In genomic region chr3:9401986-9402385, GRCh38 we compare ENCODE assay signal across 9 cellular contexts. TPM values are rescaled to one million over a fixed set of nuclear protein-coding genes. Genes with fewer than 3 reads are reported as not detected.
DNase-seq lines count a peak whose midpoint lies in the region; ATAC-seq and TF ChIP-seq lines count a peak whose summit lies in the region.
"Had no signal": no experiment of that assay in that cellular context is flagged by ENCODE, and none has a peak within 500 bp of the region (broad histone marks: within the 10 kb centered on the region; RNA-seq: fewer than 3 reads in every experiment).

No MANE protein-coding gene starts in this region.

- peak overlapping the region; percentile 14 for H3K4me3 Mint-ChIP-seq in stimulated activated naive CD8-positive, alpha-beta T cell treated with anti-CD3 and anti-CD28 coated beads, Interleukin-15, Interleukin-2, amounts not matched to agents 100 ng/mL and 50 ng/mL, for 24 hours
- peak overlapping the region; percentile 86 to 99 (median 95) for H3K4me3 Mint-ChIP-seq in brain
- H3K4me3 Mint-ChIP-seq in mesothelial cell of epicardium = peak overlapping the region; percentile 16

- TF ChIP-seq CTCF in brain (conservative IDR thresholded peaks at IDR 0.05) = no peak
- TF ChIP-seq CTCF in mesothelial cell of epicardium (IDR thresholded peaks at IDR 0.05; ENCODE audit: unreplicated experiment) = no peak

- peaks cover 84% of the 10 kb centered on the region for H3K4me1 Mint-ChIP-seq in stimulated activated naive CD8-positive, alpha-beta T cell treated with anti-CD3 and anti-CD28 coated beads, Interleukin-15, Interleukin-2, amounts not matched to agents 100 ng/mL and 50 ng/mL, for 24 hours (ENCODE audit: low read depth)
- H3K4me1 Mint-ChIP-seq in brain = peaks cover 76% of the 10 kb centered on the region
- H3K4me1 Mint-ChIP-seq in mesothelial cell of epicardium = peaks cover 60% of the 10 kb centered on the region

- H3K27me3 Mint-ChIP-seq in stimulated activated naive CD8-positive, alpha-beta T cell treated with anti-CD3 and anti-CD28 coated beads, Interleukin-15, Interleukin-2, amounts not matched to agents 100 ng/mL and 50 ng/mL, for 24 hours = no peaks in the 10 kb centered on the region
- peaks cover 7% of the 10 kb centered on the region for H3K27me3 Mint-ChIP-seq in brain
- H3K27me3 Mint-ChIP-seq in mesothelial cell of epicardium (ENCODE audit: low read depth) = no peaks in the 10 kb centered on the region

- no peaks in the 10 kb centered on the region for H3K9me3 Mint-ChIP-seq in stimulated activated naive CD8-positive, alpha-beta T cell treated with anti-CD3 and anti-CD28 coated beads, Interleukin-15, Interleukin-2, amounts not matched to agents 100 ng/mL and 50 ng/mL, for 24 hours
- H3K9me3 Mint-ChIP-seq in brain (peaks cover 0 to 2% (median 0%) of the 10 kb centered on the region in 5 experiments), mesothelial cell of epicardium (no peaks in the 10 kb centered on the region)

- no peak for DNase-seq in stimulated activated naive CD8-positive, alpha-beta T cell treated with anti-CD3 and anti-CD28 coated beads, Interleukin-15, Interleukin-2, amounts not matched to agents 100 U/mL and 50 U/mL, for 24 hours
- DNase-seq in mesothelial cell of epicardium (ENCODE audit: low spot score in 2 of 2, unreplicated experiment in 2 of 2) (no peak), NCI-H128 (lab: John Stamatoyannopoulos, UW; ENCODE audit: unreplicated experiment) (no peak), mucosa of gallbladder (ENCODE audit: low spot score) (no peak)

- H3K27ac Mint-ChIP-seq in stimulated activated naive CD8-positive, alpha-beta T cell treated with anti-CD3 and anti-CD28 coated beads, Interleukin-15, Interleukin-2, amounts not matched to agents 100 ng/mL and 50 ng/mL, for 24 hours = no peak overlapping the region
- H3K27ac Mint-ChIP-seq in brain (peak overlapping the region; percentile 92 to 99 (median 95)), mesothelial cell of epicardium (peak overlapping the region; percentile 75)

- ATAC-seq in stimulated activated naive CD8-positive, alpha-beta T cell treated with anti-CD3 and anti-CD28 coated beads, Interleukin-15, Interleukin-2, amounts not matched to agents 100 U/mL and 50 U/mL, for 24 hours = no peak
- ATAC-seq in GM19463 (IDR thresholded peaks at IDR 0.05; ENCODE audit: unreplicated experiment) (no peak), HG03108 (IDR thresholded peaks at IDR 0.05; ENCODE audit: unreplicated experiment) (no peak)
- ATAC-seq: sciatic nerve had no signal

- H3K36me3 Mint-ChIP-seq in stimulated activated naive CD8-positive, alpha-beta T cell treated with anti-CD3 and anti-CD28 coated beads, Interleukin-15, Interleukin-2, amounts not matched to agents 100 ng/mL and 50 ng/mL, for 24 hours (ENCODE audit: low read depth) = peaks cover 28% of the 10 kb centered on the region
- H3K36me3 Mint-ChIP-seq in brain (peaks cover 16% of the 10 kb centered on the region), mesothelial cell of epicardium (no peaks in the 10 kb centered on the region)

RNA-seq across cellular contexts. Expression of gene SETD5, which starts 4.6 kb away (rescaled TPM):
- 32.7 TPM for polyA plus RNA-seq in brain (ENCODE audit: insufficient read depth, low read depth, low replicate concordance)
- total RNA-seq in mesothelial cell of epicardium (247 to 256 TPM (median 254 TPM) in 3 replicates), mucosa of gallbladder (94.3 TPM)

RNA-seq across cellular contexts. Expression of gene THUMPD3, which starts 39.1 kb away (rescaled TPM):
- 20.6 TPM for polyA plus RNA-seq in brain (ENCODE audit: insufficient read depth, low read depth, low replicate concordance)
- total RNA-seq in mesothelial cell of epicardium = 62.1 to 72.7 TPM (median 63.2 TPM) in 3 replicates
- 43.4 TPM for total RNA-seq in mucosa of gallbladder

Comparison
In these comparisons a context has a peak if more than half of its experiments do, and no peak if none do; other contexts are left out.
1. H3K4me3 Mint-ChIP-seq: peak in every context shown above with its lines; median percentile 95 in brain; 16 in mesothelial cell of epicardium; 14 in stimulated activated naive CD8-positive, alpha-beta T cell treated with anti-CD3 and anti-CD28 coated beads, Interleukin-15, Interleukin-2, amounts not matched to agents 100 ng/mL and 50 ng/mL, for 24 hours.